Comparison of ENCODE assay signal across 21 cellular contexts in the genomic region with DNA sequence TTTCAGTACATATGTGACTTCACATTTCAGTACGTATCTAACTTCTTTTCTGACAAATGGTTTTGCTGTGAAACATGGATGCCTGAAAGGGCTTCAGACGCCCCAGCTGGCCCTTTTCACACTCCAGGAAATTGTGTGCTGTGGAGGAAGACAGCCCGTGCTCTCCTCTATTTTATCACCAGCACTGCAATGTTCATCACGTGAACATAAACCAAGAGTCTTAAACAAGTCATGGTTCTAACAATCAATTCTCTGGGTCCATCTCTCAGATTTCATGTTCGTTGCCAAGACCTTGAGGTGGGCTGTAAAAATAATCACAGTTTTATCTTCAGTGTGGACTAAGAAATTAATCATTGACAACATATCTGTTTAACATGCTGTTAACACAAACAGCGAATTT.
"Had no signal": no experiment of that assay in that cellular context is flagged by ENCODE, and none has a peak within 500 bp of the region (broad histone marks: within the 10 kb centered on the region; RNA-seq: fewer than 3 reads in every experiment).

No MANE protein-coding gene starts in this region.

- ATAC-seq: activated CD8-positive, alpha-beta memory T cell treated with anti-CD3 and anti-CD28 coated beads, Interleukin-2, amount 10 ng/mL, durations not matched to agents 7 days and 5 days; activated CD8-positive, alpha-beta T cell treated with anti-CD3 and anti-CD28 coated beads for 36 hours; activated naive CD8-positive, alpha-beta T cell treated with anti-CD3 and anti-CD28 coated beads, Interleukin-2, amount 50 U/mL, for 24 hours; gastroesophageal sphincter; left lung; naive thymus-derived CD8-positive, alpha-beta T cell; psoas muscle; T-cell had no signal

- H3K27ac ChIP-seq: colonic mucosa, epithelial cell of prostate, gastroesophageal sphincter, left lung, psoas muscle, right atrium auricular region, tibial artery, WERI-Rb-1 had no signal

- DNase-seq: activated CD4-positive, alpha-beta T cell treated with anti-CD3 and anti-CD28 coated beads, Interleukin-2, amount 10 ng/mL, durations not matched to agents 7 days and 5 days; activated CD4-positive, CD25-positive, alpha-beta regulatory T cell treated with anti-CD3 and anti-CD28 coated beads, Interleukin-2, amount 50 U/mL, for 72 hours; activated CD8-positive, alpha-beta memory T cell treated with anti-CD3 and anti-CD28 coated beads, Interleukin-2, amount 10 ng/mL, durations not matched to agents 7 days and 5 days; activated CD8-positive, alpha-beta T cell treated with anti-CD3 and anti-CD28 coated beads for 36 hours; activated effector memory CD4-positive, alpha-beta T cell treated with anti-CD3 and anti-CD28 coated beads, Interleukin-2, amount 50 U/mL, for 16 hours; activated naive CD4-positive, alpha-beta T cell treated with anti-CD3 and anti-CD28 coated beads, Interleukin-2, amount 50 U/mL, for 16 hours; activated naive CD8-positive, alpha-beta T cell treated with anti-CD3 and anti-CD28 coated beads, Interleukin-2, amount 50 U/mL, for 24 hours; activated T-cell treated with anti-CD3 and anti-CD28 coated beads for 4 hours; anterior cingulate cortex; colonic mucosa; left lung; naive thymus-derived CD8-positive, alpha-beta T cell; psoas muscle; stimulated activated CD4-positive, alpha-beta T cell treated with anti-CD3 and anti-CD28 coated beads, Interleukin-4, amount 100 ng/mL, for 24 hours; stimulated activated naive CD4-positive, alpha-beta T cell treated with Interleukin-2 at 50 U/mL for 16 hours; T-cell; tibial artery; WERI-Rb-1 had no signal
